Comparison of ENCODE assay signal across 22 cellular contexts in the genomic region with DNA sequence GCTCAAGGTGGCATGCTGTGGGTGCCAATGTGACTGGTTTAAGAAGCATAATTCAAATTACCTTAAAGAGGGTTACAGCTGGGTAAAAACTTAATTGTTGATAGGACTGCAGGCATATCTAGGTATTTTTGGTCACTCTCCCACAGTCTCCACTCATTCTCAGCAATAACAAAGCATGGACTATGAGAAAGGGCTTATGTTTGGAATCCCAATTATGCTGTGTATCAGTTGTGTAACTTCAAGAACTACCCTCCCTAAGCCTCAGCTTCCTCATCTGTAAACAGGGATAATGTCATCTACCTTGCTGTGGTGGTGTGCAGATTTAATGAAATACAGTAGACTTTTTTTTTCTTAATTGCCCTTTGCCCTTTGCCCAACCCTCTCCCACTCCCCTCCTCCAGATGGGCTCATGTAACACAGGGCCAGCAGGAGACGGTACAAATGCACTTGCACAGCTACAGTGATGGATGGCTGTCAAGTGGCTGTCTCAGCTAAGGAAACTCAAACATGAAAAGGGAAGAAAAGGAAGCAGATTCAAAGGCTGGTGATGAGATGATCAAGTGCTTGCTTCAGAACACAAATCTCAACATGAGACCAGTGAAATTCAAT.
"Had no signal": no experiment of that assay in that cellular context is flagged by ENCODE, and none has a peak within 500 bp of the region (broad histone marks: within the 10 kb centered on the region; RNA-seq: fewer than 3 reads in every experiment).

No MANE protein-coding gene starts in this region.

- H3K36me3 ChIP-seq: ascending aorta, breast epithelium, suprapubic skin, transverse colon, vagina had no signal

- H3K4me3 ChIP-seq: ascending aorta, breast epithelium, coronary artery, mucosa of descending colon, psoas muscle, skin epidermis, suprapubic skin, transverse colon, vagina had no signal

- H3K4me1 ChIP-seq: breast epithelium, psoas muscle, suprapubic skin, vagina had no signal

- H3K4me1 Mint-ChIP-seq: memory B cell; stimulated activated naive CD8-positive, alpha-beta T cell treated with anti-CD3 and anti-CD28 coated beads, Interleukin-15, amount 100 ng/mL, for 72 hours had no signal

- ATAC-seq: activated CD4-positive, CD25-positive, alpha-beta regulatory T cell treated with anti-CD3 and anti-CD28 coated beads, Interleukin-2, amount 50 U/mL, for 24 hours; activated T-cell treated with anti-CD3 and anti-CD28 coated beads, Interleukin-2, amount 50 U/mL, for 72 hours; foreskin keratinocyte; mucosa of descending colon; psoas muscle; right cardiac atrium; stimulated activated naive CD8-positive, alpha-beta T cell treated with anti-CD3 and anti-CD28 coated beads, Interleukin-15, amount 100 ng/mL, for 72 hours had no signal

- H3K27ac ChIP-seq: ascending aorta, breast epithelium, coronary artery, foreskin keratinocyte, psoas muscle, skin epidermis, suprapubic skin, transverse colon, vagina had no signal

- H3K27me3 ChIP-seq: ascending aorta, foreskin keratinocyte, suprapubic skin, transverse colon, vagina had no signal

- DNase-seq: activated CD8-positive, alpha-beta memory T cell treated with anti-CD3 and anti-CD28 coated beads for 24 hours; activated CD8-positive, alpha-beta memory T cell treated with anti-CD3 and anti-CD28 coated beads, Interleukin-2, amount 50 U/mL, for 48 hours; activated effector memory CD4-positive, alpha-beta T cell treated with anti-CD3 and anti-CD28 coated beads, Interleukin-2, amount 50 U/mL, for 16 hours; activated naive CD4-positive, alpha-beta T cell treated with anti-CD3 and anti-CD28 coated beads, Interleukin-2, amount 50 U/mL, for 16 hours; activated T-cell treated with anti-CD3 and anti-CD28 coated beads, Interleukin-2, amount 50 U/mL, for 72 hours; foreskin keratinocyte; hypothalamus; mucosa of descending colon; naive B cell; psoas muscle; right cardiac atrium; stimulated activated CD4-positive, alpha-beta T cell treated with anti-CD3 and anti-CD28 coated beads, Interleukin-2, amount 100 ng/mL, for 48 hours; stimulated activated naive CD8-positive, alpha-beta T cell treated with anti-CD3 and anti-CD28 coated beads, Interleukin-15, amount 100 ng/mL, for 72 hours; transverse colon had no signal

- H3K9me3 Mint-ChIP-seq: activated T-cell treated with anti-CD3 and anti-CD28 coated beads, Interleukin-2, amount 50 U/mL, for 72 hours; memory B cell; naive B cell; stimulated activated naive CD8-positive, alpha-beta T cell treated with anti-CD3 and anti-CD28 coated beads, Interleukin-15, amount 100 ng/mL, for 72 hours had no signal

- H3K36me3 Mint-ChIP-seq: memory B cell had no signal

- H3K27ac Mint-ChIP-seq: activated T-cell treated with anti-CD3 and anti-CD28 coated beads, Interleukin-2, amount 50 U/mL, for 72 hours; memory B cell; naive B cell; stimulated activated naive CD8-positive, alpha-beta T cell treated with anti-CD3 and anti-CD28 coated beads, Interleukin-15, amount 100 ng/mL, for 72 hours had no signal

- H3K4me3 Mint-ChIP-seq: activated T-cell treated with anti-CD3 and anti-CD28 coated beads, Interleukin-2, amount 50 U/mL, for 72 hours; memory B cell; naive B cell; stimulated activated naive CD8-positive, alpha-beta T cell treated with anti-CD3 and anti-CD28 coated beads, Interleukin-15, amount 100 ng/mL, for 72 hours had no signal

- H3K9me3 ChIP-seq: ascending aorta, breast epithelium, mucosa of descending colon, psoas muscle, suprapubic skin, transverse colon, vagina had no signal
